ENCODE assay signal across 34 cellular contexts in genomic region chr3:963255-963654, GRCh38.
"Had no signal": no experiment of that assay in that cellular context is flagged by ENCODE, and none has a peak within 500 bp of the region (broad histone marks: within the 10 kb centered on the region; RNA-seq: fewer than 3 reads in every experiment).

No MANE protein-coding gene starts in this region.

- H3K4me3 ChIP-seq: MG63, Peyer's patch, SJCRH30, SK-N-MC had no signal

- H3K27me3 ChIP-seq: MG63, Peyer's patch, SJCRH30 had no signal

- ATAC-seq: PC-3, SK-N-SH treated with all-trans-retinoic acid at 6 μM for 48 hours had no signal

- H3K36me3 ChIP-seq: MG63, Peyer's patch, SJCRH30 had no signal

- H3K4me2 ChIP-seq: KMS-11 had no signal

- H3K4me1 ChIP-seq: Peyer's patch, SJCRH30 had no signal

- H3K9me3 ChIP-seq: MG63, Peyer's patch, SJCRH30 had no signal

- H3K9ac ChIP-seq: KMS-11 had no signal

- DNase-seq: Kasumi-1, KBM-7, MG63, NCI-H1048, NCI-H1092 treated with DMSO at 0.1 percent for 48 hours, NCI-H1105 treated with DMSO at 0.1 percent for 48 hours, NCI-H1417, NCI-H1436, NCI-H146, NCI-H1694, NCI-H187, NCI-H1930, NCI-H2029 treated with DMSO at 0.1 percent for 48 hours, NCI-H2081 treated with DMSO at 0.1 percent for 48 hours, NCI-H2107, NCI-H2171, NCI-H226, NCI-H446 treated with DMSO at 0.1 percent for 48 hours, NCI-H510A, NCI-H524, NCI-H526, NCI-H69, NCI-H748 treated with DMSO at 0.1 percent for 48 hours, NCI-H82, OCI-M1, PC-3, Peyer's patch, Right ventricle myocardium superior, RPMI8226, SIG-M5, SJCRH30 had no signal

- H3K27ac ChIP-seq: KMS-11, Peyer's patch, SJCRH30, SK-N-MC had no signal
